Comparison of ENCODE assay signal across 8 cellular contexts in genomic region chr19:13839193-13839937, GRCh38. TPM values are rescaled to one million over a fixed set of nuclear protein-coding genes. Genes with fewer than 3 reads are reported as not detected.
DNase-seq lines count a peak whose midpoint lies in the region; ATAC-seq lines count a peak whose summit lies in the region.

No MANE protein-coding gene starts in this region.

- peak overlapping the region; percentile 76 to 100 (median 90) for H3K27ac Mint-ChIP-seq in naive B cell
- H3K27ac Mint-ChIP-seq in stimulated activated naive CD8-positive, alpha-beta T cell treated with anti-CD3 and anti-CD28 coated beads, Interleukin-15, Interleukin-2, amounts not matched to agents 100 ng/mL and 50 ng/mL, for 24 hours, result peak overlapping the region; percentile 98

- H3K36me3 Mint-ChIP-seq in naive B cell, result no peaks in the 10 kb centered on the region
- H3K36me3 Mint-ChIP-seq in stimulated activated naive CD8-positive, alpha-beta T cell treated with anti-CD3 and anti-CD28 coated beads, Interleukin-15, Interleukin-2, amounts not matched to agents 100 ng/mL and 50 ng/mL, for 24 hours (ENCODE audit: low read depth), result peaks cover 46% of the 10 kb centered on the region

- peaks cover 62% of the 10 kb centered on the region for H3K36me3 ChIP-seq in NT2/D1 (ENCODE audit: insufficient read depth, insufficient read length, low read length)

- no peaks in the 10 kb centered on the region for H3K9me3 Mint-ChIP-seq in naive B cell
- no peaks in the 10 kb centered on the region for H3K9me3 Mint-ChIP-seq in stimulated activated naive CD8-positive, alpha-beta T cell treated with anti-CD3 and anti-CD28 coated beads, Interleukin-15, Interleukin-2, amounts not matched to agents 100 ng/mL and 50 ng/mL, for 24 hours

- DNase-seq in EH (ENCODE audit: low read depth) (peak; percentile 94), H4 (ENCODE audit: low spot score) (peak; percentile 93), NT2/D1 (ENCODE audit: low read depth, low spot score) (no peak), epidermal melanocyte (ENCODE audit: insufficient read length, low spot score) (peak; percentile 88), naive B cell (peak; percentile 63)
- DNase-seq in activated CD8-positive, alpha-beta memory T cell treated with anti-CD3 and anti-CD28 coated beads, Interleukin-2, amount 50 U/mL, for 1 hour (ENCODE audit: extremely low read depth), result peak; percentile 80

- peaks cover 38% of the 10 kb centered on the region for H3K4me1 ChIP-seq in NT2/D1 (ENCODE audit: insufficient read depth, insufficient read length)

- H3K27me3 ChIP-seq in NT2/D1 (ENCODE audit: insufficient read depth, insufficient read length), result no peaks in the 10 kb centered on the region

- peak overlapping the region; percentile 25 to 93 (median 86) for H3K4me3 Mint-ChIP-seq in naive B cell
- peak overlapping the region; percentile 90 for H3K4me3 Mint-ChIP-seq in stimulated activated naive CD8-positive, alpha-beta T cell treated with anti-CD3 and anti-CD28 coated beads, Interleukin-15, Interleukin-2, amounts not matched to agents 100 ng/mL and 50 ng/mL, for 24 hours

- H3K4me3 ChIP-seq in NT2/D1 (ENCODE audit: insufficient read length, low read depth), result no peak overlapping the region

- H3K9ac ChIP-seq in NT2/D1 (ENCODE audit: insufficient read length, low read depth), result peak overlapping the region; percentile 56

- no peaks in the 10 kb centered on the region for H3K9me3 ChIP-seq in NT2/D1 (ENCODE audit: insufficient read depth, low read length)

- ATAC-seq in naive B cell (ENCODE audit: low read depth in 2 of 2), result peak; percentile 27 to 35
- no peak for ATAC-seq in HG03565 (IDR thresholded peaks at IDR 0.05; ENCODE audit: unreplicated experiment)

- H3K4me1 Mint-ChIP-seq in naive B cell, result peaks cover 48 to 69% (median 69%) of the 10 kb centered on the region in 3 donors
- peaks cover 60% of the 10 kb centered on the region for H3K4me1 Mint-ChIP-seq in stimulated activated naive CD8-positive, alpha-beta T cell treated with anti-CD3 and anti-CD28 coated beads, Interleukin-15, Interleukin-2, amounts not matched to agents 100 ng/mL and 50 ng/mL, for 24 hours (ENCODE audit: low read depth)

- H3K27me3 Mint-ChIP-seq in naive B cell, result no peaks in the 10 kb centered on the region
- H3K27me3 Mint-ChIP-seq in stimulated activated naive CD8-positive, alpha-beta T cell treated with anti-CD3 and anti-CD28 coated beads, Interleukin-15, Interleukin-2, amounts not matched to agents 100 ng/mL and 50 ng/mL, for 24 hours, result no peaks in the 10 kb centered on the region

RNA-seq across cellular contexts. Expression of gene NANOS3, which starts 37.6 kb away (rescaled TPM):
- not detected in 2 replicates for total RNA-seq in H4 (2014; rRNA removed; shearing (Covaris generic))
- not detected for polyA plus RNA-seq in naive B cell (ENCODE audit: low read depth in 6 of 6)

RNA-seq across cellular contexts. Expression of gene ZSWIM4, which starts 44.1 kb away (rescaled TPM):
- total RNA-seq in H4 (2014; rRNA removed; shearing (Covaris generic)), result 1.3 and 5.7 TPM in 2 replicates
- 1 to 10 TPM in 1 of 6 donors, under 1 TPM in 4, not detected in 1; 0.65 to 2.2 (median 0.89) TPM for polyA plus RNA-seq in naive B cell (ENCODE audit: low read depth in 6 of 6)
